Comparison of ENCODE assay signal across 22 cellular contexts in the genomic region with DNA sequence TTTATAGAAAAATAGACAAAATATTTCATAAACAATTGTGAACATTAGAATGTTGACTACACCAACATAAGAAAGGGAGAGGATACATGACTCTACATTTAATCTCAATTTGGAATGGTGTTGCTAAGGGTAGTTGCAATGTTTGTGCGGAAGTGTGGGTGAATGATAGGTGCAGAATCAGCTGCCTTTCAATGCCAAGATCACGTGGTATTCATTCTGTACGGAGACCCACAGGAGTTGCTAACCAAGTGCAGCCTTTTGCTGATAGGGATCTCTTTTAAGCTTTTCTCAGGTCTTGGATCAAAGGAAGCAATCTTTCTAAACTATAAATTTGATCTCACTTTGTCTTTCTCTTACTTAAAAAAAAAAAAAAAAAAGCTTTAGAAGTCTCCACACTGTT.
"Had no signal": no experiment of that assay in that cellular context is flagged by ENCODE, and none has a peak within 500 bp of the region (broad histone marks: within the 10 kb centered on the region; RNA-seq: fewer than 3 reads in every experiment).

No MANE protein-coding gene starts in this region.

- H3K27me3 ChIP-seq: foreskin keratinocyte, left lung, right atrium auricular region, tibial artery had no signal

- H3K9me3 ChIP-seq: left lung, psoas muscle, right atrium auricular region, tibial artery had no signal

- FAIRE-seq: TTC549 had no signal

- H3K27ac Mint-ChIP-seq: activated T-cell treated with anti-CD3 and anti-CD28 coated beads, Interleukin-2, amount 50 U/mL, for 24 hours; activated T-helper 17 cell treated with anti-CD3 and anti-CD28 coated beads, Interleukin-2, amount 50 U/mL, for 72 hours; brain; dendritic cell treated with granulocyte-macrophage colony-stimulating factor and Interleukin-4, amounts not matched to agents 40 ng/mL and 50 ng/mL, for 4 days; natural killer cell; stimulated activated naive CD8-positive, alpha-beta T cell treated with anti-CD3 and anti-CD28 coated beads, Interleukin-15, Interleukin-2, amounts not matched to agents 100 ng/mL and 50 ng/mL, for 24 hours had no signal

- H3K4me3 ChIP-seq: left lung, lung, psoas muscle, right atrium auricular region, tibial artery had no signal

- H3K4me3 Mint-ChIP-seq: activated T-cell treated with anti-CD3 and anti-CD28 coated beads, Interleukin-2, amount 50 U/mL, for 24 hours; activated T-helper 17 cell treated with anti-CD3 and anti-CD28 coated beads, Interleukin-2, amount 50 U/mL, for 72 hours; brain; dendritic cell treated with granulocyte-macrophage colony-stimulating factor and Interleukin-4, amounts not matched to agents 40 ng/mL and 50 ng/mL, for 4 days; immature natural killer cell; natural killer cell; stimulated activated naive CD8-positive, alpha-beta T cell treated with anti-CD3 and anti-CD28 coated beads, Interleukin-15, Interleukin-2, amounts not matched to agents 100 ng/mL and 50 ng/mL, for 24 hours had no signal

- H3K36me3 Mint-ChIP-seq: brain, natural killer cell had no signal

- DNase-seq: activated CD4-positive, alpha-beta T cell treated with anti-CD3 and anti-CD28 coated beads for 1 hour; activated CD8-positive, alpha-beta memory T cell treated with anti-CD3 and anti-CD28 coated beads, Interleukin-2, amount 50 U/mL, for 4 hours; activated naive CD4-positive, alpha-beta T cell treated with Interleukin-2 at 50 U/mL for 16 hours; activated T-cell treated with anti-CD3 and anti-CD28 coated beads, Interleukin-2, amount 50 U/mL, for 24 hours; aorta; effector CD8-positive, alpha-beta T cell; foreskin keratinocyte; immature natural killer cell; kidney glomerular epithelial cell; left lung; natural killer cell; psoas muscle; stimulated activated CD4-positive, alpha-beta T cell treated with anti-CD3 and anti-CD28 coated beads, Interleukin-4, amount 100 ng/mL, for 24 hours; substantia nigra; tibial artery had no signal

- ATAC-seq: activated T-helper 17 cell treated with anti-CD3 and anti-CD28 coated beads, Interleukin-2, amount 50 U/mL, for 72 hours; foreskin keratinocyte; left lung; psoas muscle had no signal

- H3K4me1 ChIP-seq: psoas muscle, right atrium auricular region, tibial artery had no signal

- H3K9me3 Mint-ChIP-seq: activated T-cell treated with anti-CD3 and anti-CD28 coated beads, Interleukin-2, amount 50 U/mL, for 24 hours; activated T-helper 17 cell treated with anti-CD3 and anti-CD28 coated beads, Interleukin-2, amount 50 U/mL, for 72 hours; brain; dendritic cell treated with granulocyte-macrophage colony-stimulating factor and Interleukin-4, amounts not matched to agents 40 ng/mL and 50 ng/mL, for 4 days; immature natural killer cell; natural killer cell; stimulated activated naive CD8-positive, alpha-beta T cell treated with anti-CD3 and anti-CD28 coated beads, Interleukin-15, Interleukin-2, amounts not matched to agents 100 ng/mL and 50 ng/mL, for 24 hours had no signal

- H3K36me3 ChIP-seq: left lung, right atrium auricular region, tibial artery had no signal

- H3K4me1 Mint-ChIP-seq: brain had no signal

- H3K27ac ChIP-seq: foreskin keratinocyte, left lung, psoas muscle, right atrium auricular region, tibial artery had no signal

- H3K27me3 Mint-ChIP-seq: activated T-cell treated with anti-CD3 and anti-CD28 coated beads, Interleukin-2, amount 50 U/mL, for 24 hours; activated T-helper 17 cell treated with anti-CD3 and anti-CD28 coated beads, Interleukin-2, amount 50 U/mL, for 72 hours; dendritic cell treated with granulocyte-macrophage colony-stimulating factor and Interleukin-4, amounts not matched to agents 40 ng/mL and 50 ng/mL, for 4 days; stimulated activated naive CD8-positive, alpha-beta T cell treated with anti-CD3 and anti-CD28 coated beads, Interleukin-15, Interleukin-2, amounts not matched to agents 100 ng/mL and 50 ng/mL, for 24 hours had no signal
